ENCODE assay signal across 10 cellular contexts in the genomic region with DNA sequence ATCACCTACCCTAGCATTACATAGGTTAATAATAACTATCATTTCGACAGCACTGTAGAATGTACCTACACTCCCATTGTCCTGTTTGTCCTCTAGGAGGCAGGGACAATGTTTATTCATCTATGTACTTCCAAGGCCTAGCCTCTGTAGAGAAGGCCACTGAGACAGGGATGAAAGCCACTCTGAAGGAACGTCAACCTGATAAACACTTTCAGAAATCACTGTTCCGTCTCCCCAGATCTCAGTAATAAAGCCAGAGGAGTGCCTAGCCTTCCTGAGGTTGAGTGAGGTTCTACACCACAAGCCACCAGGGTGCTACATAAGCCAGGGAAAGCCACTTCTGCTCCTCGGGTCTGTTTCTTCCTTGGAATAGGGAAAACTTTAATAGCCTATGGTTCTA. TPM values are rescaled to one million over a fixed set of nuclear protein-coding genes. Genes with fewer than 3 reads are reported as not detected.
DNase-seq lines count a peak whose midpoint lies in the region; ATAC-seq and TF ChIP-seq lines count a peak whose summit lies in the region.
"Had no signal": no experiment of that assay in that cellular context is flagged by ENCODE, and none has a peak within 500 bp of the region (broad histone marks: within the 10 kb centered on the region; RNA-seq: fewer than 3 reads in every experiment).

No MANE protein-coding gene starts in this region.

- CTCF ChIA-PET in Panc1 (lab: Charles Lee), result no interaction called here

- H3K4me1 ChIP-seq in Panc1 (ENCODE audit: control insufficient read depth, insufficient read depth, low read length) (peaks cover 17% of the 10 kb centered on the region), gastroesophageal sphincter (peaks cover 0 to 28% (median 0%) of the 10 kb centered on the region in 3 donors), stomach smooth muscle (ENCODE audit: control insufficient read depth, insufficient read depth, low read length) (peaks cover 7% of the 10 kb centered on the region), Peyer's patch (peaks cover 0 to 8% (median 0%) of the 10 kb centered on the region in 4 donors)

- POLR2A ChIA-PET in Panc1 (lab: Charles Lee), result no interaction called here

- H3K9me3 ChIP-seq in Panc1 (ENCODE audit: control insufficient read depth, insufficient read depth, low read depth, low read length) (no peaks in the 10 kb centered on the region), gastroesophageal sphincter (no peaks in the 10 kb centered on the region), stomach smooth muscle (ENCODE audit: control insufficient read depth in 2 of 2, low read length in 2 of 2) (no peaks in the 10 kb centered on the region), Peyer's patch (no peaks in the 10 kb centered on the region)

- no peak overlapping the region for H3K9ac ChIP-seq in stomach smooth muscle (ENCODE audit: low read length in 2 of 2)

- TF ChIP-seq POLR2A in gastroesophageal sphincter (IDR thresholded peaks at IDR 0.05) (no peak), Peyer's patch (IDR thresholded peaks at IDR 0.05) (no peak)

- ATAC-seq in Panc1 (peak; percentile 69), gastroesophageal sphincter (no peak), HG02973 (IDR thresholded peaks at IDR 0.05; ENCODE audit: unreplicated experiment) (no peak), GM19463 (IDR thresholded peaks at IDR 0.05; ENCODE audit: unreplicated experiment) (no peak)

- no peaks in the 10 kb centered on the region; the same call in 1 of the 2 replicates for H3K36me3 ChIP-seq in Panc1 (ENCODE audit: control insufficient read depth, insufficient read depth, low read length)
- no peaks in the 10 kb centered on the region for H3K36me3 ChIP-seq in gastroesophageal sphincter
- no peaks in the 10 kb centered on the region for H3K36me3 ChIP-seq in stomach smooth muscle (ENCODE audit: control insufficient read depth in 2 of 2, insufficient read depth in 2 of 2, low read length in 2 of 2)
- no peaks in the 10 kb centered on the region for H3K36me3 ChIP-seq in Peyer's patch

- in situ Hi-C loops in Panc1 (cut with HindIII; ENCODE audit: low pct_unique_long_range_greater_than_20kb, low sequenced_read_pairs), result no loop called here

- no peaks in the 10 kb centered on the region for H3K27me3 ChIP-seq in Panc1 (ENCODE audit: control insufficient read depth, insufficient read depth, low read length)
- H3K27me3 ChIP-seq in gastroesophageal sphincter, result no peaks in the 10 kb centered on the region
- no peaks in the 10 kb centered on the region for H3K27me3 ChIP-seq in stomach smooth muscle (ENCODE audit: control insufficient read depth in 1 of 2, insufficient read depth in 2 of 2, low read length in 2 of 2)
- peaks cover 0 to 8% of the 10 kb centered on the region in 2 donors for H3K27me3 ChIP-seq in Peyer's patch

- TF ChIP-seq CTCF in Panc1 (IDR thresholded peaks at IDR 0.05) (peak; percentile 67), gastroesophageal sphincter (IDR thresholded peaks at IDR 0.05) (no peak), Peyer's patch (IDR thresholded peaks at IDR 0.05) (peak in 3 of 6 experiments; percentile 4 to 17 (median 4))

- TSS peak; percentile 63 for BruUV-seq in Panc1 (replicated peaks; lab: Mats Ljungman, UMichigan)

- H3K27ac ChIP-seq in Panc1 (ENCODE audit: low read length), result no peak overlapping the region
- no peak overlapping the region for H3K27ac ChIP-seq in gastroesophageal sphincter
- no peak overlapping the region for H3K27ac ChIP-seq in stomach smooth muscle (ENCODE audit: low read length)
- H3K27ac ChIP-seq in Peyer's patch, result no peak overlapping the region

- no peak for TF ChIP-seq EP300 in gastroesophageal sphincter (IDR thresholded peaks at IDR 0.05)

- H3K4me3 ChIP-seq in Panc1 (ENCODE audit: low read depth in 2 of 2, low read length in 2 of 2) (no peak overlapping the region; a peak in 1 of 4 replicates), gastroesophageal sphincter (peak overlapping the region; percentile 70 to 93), stomach smooth muscle (ENCODE audit: low read length in 2 of 2) (peak overlapping the region; percentile 15 to 81), Peyer's patch (no peak overlapping the region)

- DNase-seq in NCI-H524 (lab: John Stamatoyannopoulos, UW) (peak; percentile 7 to 61), NCI-H524 treated with DMSO at 0.1 percent for 48 hours (lab: John Stamatoyannopoulos, UW) (no peak), Panc1 (ENCODE audit: low read depth, low spot score) (peak; percentile 20), Peyer's patch (no peak)
- DNase-seq: activated CD4-positive, CD25-positive, alpha-beta regulatory T cell had no signal

- 31 to 56% methylated on average over 3 to 4 of the region's 4 CpGs for WGBS in gastroesophageal sphincter (ENCODE audit: low coverage in 1 of 2), 2 donors

- intact Hi-C loops in Panc1 (cut with micrococcal nuclease; ENCODE audit: unreplicated experiment), result no loop called here

RNA-seq across cellular contexts. Expression of a gene that starts 44.8 kb away (rescaled TPM):
- 29.2 TPM for total RNA-seq in Panc1 (2021; ENCODE audit: unreplicated experiment)
- 20.2 TPM for polyA plus RNA-seq in Panc1 (2012; ENCODE audit: insufficient read length)
- 1 to 10 TPM in 1 of 4 donors, not detected in 3; 1.5 TPM for total RNA-seq in gastroesophageal sphincter
- total RNA-seq in Peyer's patch, result not detected
- total RNA-seq: mononuclear cell had no signal

Comparison
In these comparisons a context has a peak if more than half of its experiments do, and no peak if none do; other contexts are left out.
1. DNase-seq: peak in NCI-H524 (2 of 2) and Panc1 (single experiment); none in NCI-H524 treated with DMSO at 0.1 percent for 48 hours (single experiment) and Peyer's patch (0 of 3).
2. H3K4me3 ChIP-seq: peak in gastroesophageal sphincter (2 of 2) and stomach smooth muscle (2 of 2); none in Panc1 (0 of 2) and Peyer's patch (0 of 4).
3. RNA of a gene that starts 44.8 kb away (total RNA-seq): 29.2 TPM in Panc1 (single experiment); 1.5 TPM in gastroesophageal sphincter and not detected in Peyer's patch; every median in the first group is over 10 times any median in the second.